Comparison of ENCODE assay signal across 17 cellular contexts in genomic region chr5:14050821-14051220, GRCh38.
DNase-seq lines count a peak whose midpoint lies in the region; ATAC-seq and TF ChIP-seq lines count a peak whose summit lies in the region.
"Had no signal": no experiment of that assay in that cellular context is flagged by ENCODE, and none has a peak within 500 bp of the region (broad histone marks: within the 10 kb centered on the region; RNA-seq: fewer than 3 reads in every experiment).

No MANE protein-coding gene starts in this region.

- TF ChIP-seq CTCF in SK-N-SH (IDR thresholded peaks at IDR 0.05) (no peak), PC-3 (conservative IDR thresholded peaks at IDR 0.05; ENCODE audit: low read depth, low read length) (no peak)

- H3K9me2 ChIP-seq in SK-N-SH (no peaks in the 10 kb centered on the region), PC-3 (replicated peaks; ENCODE audit: low read length) (no peaks in the 10 kb centered on the region)

- no peak for TF ChIP-seq EP300 in SK-N-SH (IDR thresholded peaks at IDR 0.05; ENCODE audit: borderline replicate concordance in 1 of 2, low read depth in 1 of 2, low read length in 1 of 2)

- H4K20me1 ChIP-seq in SK-N-SH (ENCODE audit: insufficient read depth) (no peaks in the 10 kb centered on the region), PC-3 (ENCODE audit: low read length) (no peaks in the 10 kb centered on the region)
- H4K20me1 ChIP-seq: BLaER1 had no signal

- 0 out of 2 replicates have a peak overlapping the region, but pooled peaks have one; percentile 6 for H2AFZ ChIP-seq in SK-N-SH (ENCODE audit: low read depth)
- H2AFZ ChIP-seq in PC-3 (ENCODE audit: low read length) = peak overlapping the region; percentile 32; the same call in 1 of the 2 replicates

- DNase-seq in SK-N-SH (no peak), PC-3 (no peak), fibroblast of peridontal ligament (ENCODE audit: extremely low read depth) (peak; percentile 58), SIG-M5 treated with dmso at 0.1 percent for 504 hours (lab: John Stamatoyannopoulos, UW; ENCODE audit: unreplicated experiment) (no peak), RKO (ENCODE audit: low spot score) (no peak)
- no peak for DNase-seq in activated CD8-positive, alpha-beta memory T cell treated with anti-CD3 and anti-CD28 coated beads, Interleukin-2, amount 50 U/mL, for 4 hours
- DNase-seq: CD4-positive, alpha-beta memory T cell; DMS153; DMS79; GDM1; H9; KBM-7 had no signal

- H3K4me3 ChIP-seq in SK-N-SH (ENCODE audit: low read depth in 2 of 2, low read length in 1 of 2) (no peak overlapping the region), PC-3 (ENCODE audit: low read length) (no peak overlapping the region)
- H3K4me3 ChIP-seq: A549, BLaER1 had no signal

- intact Hi-C loops in PC-3 (cut with micrococcal nuclease) = no loop called here

- no peak overlapping the region for H3K4me2 ChIP-seq in SK-N-SH
- no peak overlapping the region for H3K4me2 ChIP-seq in PC-3 (ENCODE audit: low read length)
- H3K4me2 ChIP-seq: A549, BLaER1 had no signal

- H3K9me3 ChIP-seq in SK-N-SH = no peaks in the 10 kb centered on the region; the same call in 1 of the 2 replicates
- peaks cover 11% of the 10 kb centered on the region; the same call in 1 of the 2 replicates for H3K9me3 ChIP-seq in PC-3 (ENCODE audit: low read length)
- H3K9me3 ChIP-seq: BLaER1 had no signal

- H3F3A ChIP-seq in SK-N-SH (replicated peaks; ENCODE audit: insufficient read depth) (peaks cover 7% of the 10 kb centered on the region), PC-3 (ENCODE audit: low read length, unreplicated experiment) (no peaks in the 10 kb centered on the region)

- no peaks in the 10 kb centered on the region for H3K36me3 ChIP-seq in SK-N-SH (replicated peaks in 1 of 2; ENCODE audit: control insufficient read depth in 1 of 2, insufficient read depth in 2 of 2, low read length in 1 of 2)
- no peaks in the 10 kb centered on the region for H3K36me3 ChIP-seq in PC-3 (ENCODE audit: low read depth, low read length)
- H3K36me3 ChIP-seq: BLaER1 had no signal

- no peaks in the 10 kb centered on the region; the same call in 1 of the 2 replicates for H3K79me2 ChIP-seq in SK-N-SH (ENCODE audit: insufficient read depth)
- H3K79me2 ChIP-seq in PC-3 (ENCODE audit: low read length) = no peaks in the 10 kb centered on the region

- BruUV-seq in PC-3 (replicated peaks; lab: Mats Ljungman, UMichigan) = no TSS peak

- H3K9ac ChIP-seq in SK-N-SH (no peak overlapping the region), PC-3 (ENCODE audit: low read length) (no peak overlapping the region)
- H3K9ac ChIP-seq: BLaER1 had no signal

- 61% methylated on average over 4 of the region's 4 CpGs for WGBS in SK-N-SH (ENCODE audit: low lambda C conversion rate)

- H3K27ac ChIP-seq in SK-N-SH (ENCODE audit: low read depth in 2 of 2, low read length in 1 of 2) (no peak overlapping the region), PC-3 (ENCODE audit: low read length) (no peak overlapping the region)
- H3K27ac ChIP-seq: 22Rv1, BLaER1, HL-60 had no signal

- ATAC-seq in SK-N-SH treated with all-trans-retinoic acid at 6 μM for 48 hours (no peak), PC-3 (no peak)

- no peak for TF ChIP-seq RAD21 in SK-N-SH (IDR thresholded peaks at IDR 0.05; ENCODE audit: low read length)

- H3K4me1 ChIP-seq in SK-N-SH (ENCODE audit: control insufficient read depth in 1 of 2, insufficient read depth in 2 of 2, low read depth in 1 of 2, low read length in 1 of 2) (peaks cover 0 to 10% of the 10 kb centered on the region in 2 experiments; a peak in 2 of 4 replicates), PC-3 (ENCODE audit: insufficient read depth, low read length) (no peaks in the 10 kb centered on the region)
- H3K4me1 ChIP-seq: BLaER1 had no signal

- H3K27me3 ChIP-seq in SK-N-SH (ENCODE audit: insufficient read depth) (no peaks in the 10 kb centered on the region), PC-3 (ENCODE audit: low read length) (no peaks in the 10 kb centered on the region)
- H3K27me3 ChIP-seq: BLaER1 had no signal

- CTCF ChIA-PET in SK-N-SH (lab: Yijun Ruan, JAX) (no interaction called here), PC-3 (lab: Charles Lee) (no interaction called here)

- POLR2A ChIA-PET in SK-N-SH (lab: Yijun Ruan, JAX) = no interaction called here
- POLR2A ChIA-PET in PC-3 (lab: Charles Lee; ENCODE audit: unreplicated experiment) = no interaction called here

TF ChIP-seq in SK-N-SH, 30 proteins besides CTCF, POLR2A, EP300 and RAD21 (continues in another document):
- TF ChIP-seq ZBTB33 (IDR thresholded peaks at IDR 0.05; ENCODE audit: borderline replicate concordance, low read depth) (no peak), MXI1 (IDR thresholded peaks at IDR 0.05; ENCODE audit: low read depth, low read length) (no peak), SIN3A (IDR thresholded peaks at IDR 0.05; ENCODE audit: borderline replicate concordance, low read depth, low read length) (no peak), PBX3 (IDR thresholded peaks at IDR 0.05) (no peak), CHD2 (IDR thresholded peaks at IDR 0.05; ENCODE audit: low read length, partially characterized antibody) (no peak), RCOR1 (IDR thresholded peaks at IDR 0.05; ENCODE audit: low read length) (no peak), GABPA (IDR thresholded peaks at IDR 0.05; ENCODE audit: low read depth) (no peak), EZH2phosphoT487 (IDR thresholded peaks at IDR 0.05; ENCODE audit: borderline replicate concordance, low read depth) (no peak)

TF ChIP-seq in SK-N-SH treated with all-trans-retinoic acid at 6 μM for 48 hours, 23 proteins besides CTCF, POLR2A, EP300 and RAD21 (continues in another document):
- no peak for TF ChIP-seq ZFP30 (CRISPR knock-in tag; IDR thresholded peaks at IDR 0.05)
- no peak for TF ChIP-seq BACH2 (CRISPR knock-in tag; IDR thresholded peaks at IDR 0.05; ENCODE audit: borderline replicate concordance)
- TF ChIP-seq ZNF70 (CRISPR knock-in tag; IDR thresholded peaks at IDR 0.05) = no peak
- no peak for TF ChIP-seq SNAI2 (CRISPR knock-in tag; IDR thresholded peaks at IDR 0.05)
- no peak for TF ChIP-seq TOX (CRISPR knock-in tag; IDR thresholded peaks at IDR 0.05; ENCODE audit: borderline replicate concordance)
- TF ChIP-seq ZNF8 (CRISPR knock-in tag; IDR thresholded peaks at IDR 0.05) = no peak
- TF ChIP-seq TSHZ2 (CRISPR knock-in tag; IDR thresholded peaks at IDR 0.05) = no peak
- no peak for TF ChIP-seq ZC3H10 (CRISPR knock-in tag; IDR thresholded peaks at IDR 0.05)
- TF ChIP-seq RARB (CRISPR knock-in tag; IDR thresholded peaks at IDR 0.05) = no peak
- no peak for TF ChIP-seq ESRRG (CRISPR knock-in tag; IDR thresholded peaks at IDR 0.05)
- TF ChIP-seq ARNTL (CRISPR knock-in tag; IDR thresholded peaks at IDR 0.05; ENCODE audit: borderline replicate concordance, low read depth) = no peak
- no peak for TF ChIP-seq CSRNP3 (CRISPR knock-in tag; IDR thresholded peaks at IDR 0.05)
- no peak for TF ChIP-seq POU6F1 (CRISPR knock-in tag; IDR thresholded peaks at IDR 0.05; ENCODE audit: borderline replicate concordance, low read depth)
- TF ChIP-seq GLIS3 (CRISPR knock-in tag; IDR thresholded peaks at IDR 0.05) = no peak
- TF ChIP-seq ZNF565 (CRISPR knock-in tag; conservative IDR thresholded peaks at IDR 0.05; ENCODE audit: low read depth) = no peak
